In genomic region chr15:39497759-39498565, GRCh38 we compare ENCODE assay signal across 1 cellular context.
TF ChIP-seq lines count a peak whose summit lies in the region.

No MANE protein-coding gene starts in this region.

TF ChIP-seq in IMR-90, 13 proteins besides CTCF, POLR2A, EP300 and RAD21:
- TF ChIP-seq ELK1 (IDR thresholded peaks at IDR 0.05; ENCODE audit: borderline replicate concordance, low read depth, low read length), result no peak
- no peak for TF ChIP-seq USF2 (IDR thresholded peaks at IDR 0.05; ENCODE audit: low read depth, low read length)
- TF ChIP-seq FOS (IDR thresholded peaks at IDR 0.05; ENCODE audit: low read depth, low read length), result no peak
- TF ChIP-seq MAZ (IDR thresholded peaks at IDR 0.05; ENCODE audit: borderline replicate concordance, low read depth, low read length), result no peak
- no peak for TF ChIP-seq NFE2L2 (IDR thresholded peaks at IDR 0.05; ENCODE audit: low read depth, low read length)
- TF ChIP-seq CEBPB (IDR thresholded peaks at IDR 0.05; ENCODE audit: low read depth, low read length), result no peak
- no peak for TF ChIP-seq RCOR1 (IDR thresholded peaks at IDR 0.05; ENCODE audit: insufficient replicate concordance, low read length)
- no peak for TF ChIP-seq SMC3 (IDR thresholded peaks at IDR 0.05; ENCODE audit: low read depth, low read length)
- TF ChIP-seq MAFK (IDR thresholded peaks at IDR 0.05; ENCODE audit: low read depth, low read length), result no peak
- TF ChIP-seq CHD1 (IDR thresholded peaks at IDR 0.05; ENCODE audit: low read depth, low read length), result no peak
- no peak for TF ChIP-seq MXI1 (IDR thresholded peaks at IDR 0.05; ENCODE audit: borderline replicate concordance, low read depth, low read length)
- TF ChIP-seq RFX5 (IDR thresholded peaks at IDR 0.05; ENCODE audit: low read depth, low read length), result no peak
- no peak for TF ChIP-seq BHLHE40 (IDR thresholded peaks at IDR 0.05; ENCODE audit: low read depth, low read length)
